Comparison of ENCODE assay signal across 10 cellular contexts in the genomic region with DNA sequence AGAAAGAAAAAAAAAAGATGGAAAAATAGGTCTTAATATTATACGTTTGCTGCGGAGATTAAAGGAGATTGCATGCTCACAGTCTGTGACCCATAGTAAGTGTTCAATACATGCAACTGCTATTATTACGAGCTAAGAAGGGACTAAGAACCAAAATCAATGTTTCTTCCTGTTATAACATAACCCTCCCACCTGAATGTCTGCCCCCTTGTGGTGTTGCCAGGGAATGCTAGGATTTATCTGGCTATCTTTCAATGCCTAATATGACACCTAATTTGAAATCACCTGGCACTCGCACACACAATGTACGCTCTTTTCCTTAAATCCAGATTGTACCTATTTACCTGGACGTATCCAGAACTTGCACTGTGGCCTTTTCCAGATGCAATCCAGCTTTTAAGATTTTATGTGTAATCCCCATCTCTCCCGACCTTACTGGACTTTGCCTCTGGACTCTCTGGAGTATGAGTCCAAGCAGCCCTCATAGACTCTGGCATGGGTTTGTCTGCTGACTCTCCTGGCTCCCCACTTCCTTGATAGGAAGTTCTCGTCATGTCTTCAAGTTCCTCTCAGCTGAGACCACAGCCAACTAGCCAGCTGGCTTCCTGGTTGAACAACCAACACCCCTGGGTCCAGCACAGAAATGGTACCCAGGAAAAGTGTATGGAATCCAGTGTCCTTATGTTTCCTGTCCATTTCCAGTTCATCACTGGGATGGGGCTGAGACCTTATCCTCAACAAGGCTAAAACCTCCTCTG.
DNase-seq lines count a peak whose midpoint lies in the region; ATAC-seq, FAIRE-seq and TF ChIP-seq lines count a peak whose summit lies in the region.
"Had no signal": no experiment of that assay in that cellular context is flagged by ENCODE, and none has a peak within 500 bp of the region (broad histone marks: within the 10 kb centered on the region; RNA-seq: fewer than 3 reads in every experiment).

No MANE protein-coding gene starts in this region.

- H3K36me3 ChIP-seq in DND-41 (ENCODE audit: insufficient read depth, low read length), result no peaks in the 10 kb centered on the region
- no peaks in the 10 kb centered on the region for H3K36me3 ChIP-seq in PC-9 (ENCODE audit: low read depth)

- H3K27ac ChIP-seq in DND-41 (ENCODE audit: low read length), result no peak overlapping the region
- no peak overlapping the region for H3K27ac ChIP-seq in PC-9
- no peak overlapping the region for H3K27ac ChIP-seq in foreskin keratinocyte

- in situ Hi-C loops in ACHN (cut with HindIII; ENCODE audit: low pct_ligation_motif_present, low pct_unique_long_range_greater_than_20kb, low sequenced_read_pairs), result no loop called here

- H3K4me1 ChIP-seq in DND-41 (ENCODE audit: insufficient read depth, low read length) (no peaks in the 10 kb centered on the region), PC-9 (replicated peaks; ENCODE audit: insufficient read depth) (peaks cover 48% of the 10 kb centered on the region), foreskin keratinocyte (peaks cover 32% of the 10 kb centered on the region)

- CTCF ChIA-PET in PC-9 (lab: Charles Lee), result interaction anchor here (0.7 kb wide), 1 partner anchor 274 kb away, joined by 3 read pairs; no protein-coding TSS in a partner anchor

- H3K9me3 ChIP-seq in DND-41 (ENCODE audit: insufficient read depth, low read length, severe bottlenecking) (no peaks in the 10 kb centered on the region), PC-9 (ENCODE audit: insufficient read depth, low read depth) (no peaks in the 10 kb centered on the region)

- H4K20me1 ChIP-seq in DND-41 (ENCODE audit: insufficient read depth, low read length) (no peaks in the 10 kb centered on the region), PC-9 (ENCODE audit: insufficient read depth) (no peaks in the 10 kb centered on the region)

- H2AFZ ChIP-seq in DND-41 (ENCODE audit: low read depth, low read length) (no peak overlapping the region), PC-9 (no peak overlapping the region)

- intact Hi-C loops in PC-9 (cut with micrococcal nuclease; ENCODE audit: unreplicated experiment), result loop anchor here (10.0 kb wide), 1 partner anchor 183 kb away; no protein-coding TSS in a partner anchor

- no peak overlapping the region for H3K9ac ChIP-seq in DND-41 (ENCODE audit: low read depth, low read length)

- DNase-seq in ACHN (peak; percentile 15), DND-41 (peak; percentile 5), PC-9 (no peak), foreskin keratinocyte (no peak), GM19239 (ENCODE audit: insufficient read length, low spot score) (no peak), SHP77 (lab: John Stamatoyannopoulos, UW) (no peak), T-helper 9 cell (no peak)
- DNase-seq: NCI-H2171, nucleus accumbens had no signal

- TF ChIP-seq CTCF in DND-41 (IDR thresholded peaks at IDR 0.05; ENCODE audit: borderline replicate concordance, extremely low read depth, low read length, poor library complexity, severe bottlenecking) (peak; percentile 58), PC-9 (conservative IDR thresholded peaks at IDR 0.05) (peak; percentile 54), foreskin keratinocyte (conservative IDR thresholded peaks at IDR 0.05) (peak; percentile 49)

- H3K27me3 ChIP-seq in DND-41 (ENCODE audit: insufficient read depth, low read length, poor library complexity) (no peaks in the 10 kb centered on the region), PC-9 (ENCODE audit: insufficient read depth, low read depth) (no peaks in the 10 kb centered on the region), foreskin keratinocyte (no peaks in the 10 kb centered on the region)

- H3K4me2 ChIP-seq in DND-41 (ENCODE audit: insufficient read depth, low read length) (no peak overlapping the region), PC-9 (no peak overlapping the region)

- peaks cover 26% of the 10 kb centered on the region; the same call in 1 of the 2 replicates for H3F3A ChIP-seq in PC-9 (ENCODE audit: insufficient read depth, low read depth)

- no peak for ATAC-seq in DND-41 (ENCODE audit: insufficient read depth, low read depth)
- ATAC-seq in foreskin keratinocyte, result no peak
- ATAC-seq in HG03354 (IDR thresholded peaks at IDR 0.05; ENCODE audit: poor library complexity, severe bottlenecking, unreplicated experiment), result no peak

- POLR2A ChIA-PET in PC-9 (lab: Charles Lee; ENCODE audit: unreplicated experiment), result interaction anchor here (0.6 kb wide), 1 partner anchor 9 kb away, joined by 3 read pairs; no protein-coding TSS in a partner anchor

- no peaks in the 10 kb centered on the region for H3K79me2 ChIP-seq in DND-41 (ENCODE audit: insufficient read depth, low read length)
- H3K79me2 ChIP-seq in PC-9 (ENCODE audit: low read depth), result no peaks in the 10 kb centered on the region

- H3K4me3 ChIP-seq in DND-41 (ENCODE audit: low read depth in 1 of 2, low read length in 2 of 2) (no peak overlapping the region), PC-9 (no peak overlapping the region)

- no peaks in the 10 kb centered on the region for H3K9me2 ChIP-seq in PC-9 (ENCODE audit: insufficient read depth)

- no TSS peak for BruUV-seq in PC-9 (replicated peaks; lab: Mats Ljungman, UMichigan)

- FAIRE-seq in GM19239 (lab: Jason Lieb, UNC), result no peak

Comparison
In these comparisons a context has a peak if more than half of its experiments do, and no peak if none do; other contexts are left out.
1. DNase-seq: peak in ACHN (single experiment) and DND-41 (single experiment); none in PC-9 (0 of 2), foreskin keratinocyte (0 of 2), GM19239 (single experiment), SHP77 (0 of 2) and T-helper 9 cell (single experiment).
2. Peak in every context shown above with its lines, with median percentiles within 50 percentile points of each other: CTCF ChIP-seq.